ENCODE assay signal across 12 cellular contexts in genomic region chr2:6353669-6354068, GRCh38.
DNase-seq lines count a peak whose midpoint lies in the region; ATAC-seq and TF ChIP-seq lines count a peak whose summit lies in the region.
"Had no signal": no experiment of that assay in that cellular context is flagged by ENCODE, and none has a peak within 500 bp of the region (broad histone marks: within the 10 kb centered on the region; RNA-seq: fewer than 3 reads in every experiment).

No MANE protein-coding gene starts in this region.

- H3K27me3 ChIP-seq in OCI-LY1 (ENCODE audit: insufficient read depth, low read length) (no peaks in the 10 kb centered on the region), colonic mucosa (no peaks in the 10 kb centered on the region)

- H3K4me1 ChIP-seq in OCI-LY1 (ENCODE audit: insufficient read depth, low read length, severe bottlenecking) (peaks cover 69% of the 10 kb centered on the region), colonic mucosa (no peaks in the 10 kb centered on the region)

- H3K4me3 ChIP-seq in OCI-LY1 (ENCODE audit: low read depth, low read length, poor library complexity, severe bottlenecking) = no peak overlapping the region
- H3K4me3 ChIP-seq in colonic mucosa = no peak overlapping the region

- peak overlapping the region; percentile 94 for H3K27ac ChIP-seq in OCI-LY1 (ENCODE audit: low read depth, low read length, poor library complexity, severe bottlenecking)
- no peak overlapping the region for H3K27ac ChIP-seq in colonic mucosa
- H3K27ac ChIP-seq: HL-60 had no signal

- H3K36me3 ChIP-seq in OCI-LY1 (ENCODE audit: insufficient read depth, low read length) = peaks cover 9% of the 10 kb centered on the region; the same call in 1 of the 2 replicates
- no peaks in the 10 kb centered on the region for H3K36me3 ChIP-seq in colonic mucosa

- no peaks in the 10 kb centered on the region for H3K27me3 Mint-ChIP-seq in Calu3 (ENCODE audit: unreplicated experiment)
- H3K27me3 Mint-ChIP-seq: stimulated activated naive CD8-positive, alpha-beta T cell treated with anti-CD3 and anti-CD28 coated beads, Interleukin-15, Interleukin-2, amounts not matched to agents 100 ng/mL and 50 ng/mL, for 24 hours; T-cell had no signal

- H3K4me1 Mint-ChIP-seq in Calu3 (ENCODE audit: low read depth, unreplicated experiment) = no peaks in the 10 kb centered on the region

- intact Hi-C loops in colonic mucosa (cut with DNase I) = loop anchor here (5.0 kb wide), 1 partner anchor 419 kb away; no protein-coding TSS in a partner anchor
- intact Hi-C loops in Calu3 (cut with micrococcal nuclease; ENCODE audit: unreplicated experiment) = loop anchor here (2.0 kb wide), 2 partner anchors 173 to 419 kb away; no protein-coding TSS in a partner anchor

- no peak overlapping the region for H2AFZ ChIP-seq in OCI-LY1 (ENCODE audit: low read length)

- no peaks in the 10 kb centered on the region for H3K9me2 ChIP-seq in OCI-LY1 (ENCODE audit: low read depth, low read length)

- ATAC-seq in GM18498 (IDR thresholded peaks at IDR 0.05; ENCODE audit: unreplicated experiment) (peak; percentile 56), GM21360 (IDR thresholded peaks at IDR 0.05; ENCODE audit: unreplicated experiment) (peak; percentile 68), HG03025 (IDR thresholded peaks at IDR 0.05; ENCODE audit: low FRiP score, unreplicated experiment) (peak; percentile 66)
- ATAC-seq: T-cell had no signal

- no peak overlapping the region for H3K27ac Mint-ChIP-seq in Calu3 (ENCODE audit: unreplicated experiment)
- H3K27ac Mint-ChIP-seq: nephron; stimulated activated naive CD8-positive, alpha-beta T cell treated with anti-CD3 and anti-CD28 coated beads, Interleukin-15, Interleukin-2, amounts not matched to agents 100 ng/mL and 50 ng/mL, for 24 hours; T-cell had no signal

- DNase-seq in colonic mucosa (no peak), hepatic stellate cell (ENCODE audit: low spot score) (no peak), AG08395 (ENCODE audit: low spot score) (no peak), Calu3 (no peak)
- DNase-seq: T-cell had no signal

- TF ChIP-seq CTCF in OCI-LY1 (IDR thresholded peaks at IDR 0.05; ENCODE audit: low read length) (no peak), colonic mucosa (IDR thresholded peaks at IDR 0.05) (no peak), Calu3 (IDR thresholded peaks at IDR 0.05; ENCODE audit: unreplicated experiment) (no peak)

- no peak overlapping the region for H3K4me3 Mint-ChIP-seq in Calu3 (ENCODE audit: low read depth, unreplicated experiment)
- H3K4me3 Mint-ChIP-seq: nephron; stimulated activated naive CD8-positive, alpha-beta T cell treated with anti-CD3 and anti-CD28 coated beads, Interleukin-15, Interleukin-2, amounts not matched to agents 100 ng/mL and 50 ng/mL, for 24 hours; T-cell had no signal

- CTCF ChIA-PET in Calu3 (lab: Charles Lee) = no interaction called here

- peak overlapping the region; percentile 31 for H3K4me2 ChIP-seq in OCI-LY1 (ENCODE audit: low read length)

- H3K79me2 ChIP-seq in OCI-LY1 (ENCODE audit: insufficient read depth, low read length) = no peaks in the 10 kb centered on the region

- H3K36me3 Mint-ChIP-seq in Calu3 (ENCODE audit: insufficient read depth, unreplicated experiment) = no peaks in the 10 kb centered on the region
- H3K36me3 Mint-ChIP-seq: T-cell had no signal

- H3F3A ChIP-seq in OCI-LY1 (ENCODE audit: insufficient read depth, low read length) = no peaks in the 10 kb centered on the region

- no peaks in the 10 kb centered on the region for H4K20me1 ChIP-seq in OCI-LY1 (ENCODE audit: insufficient read depth, low read length)

- H3K9ac ChIP-seq in OCI-LY1 (ENCODE audit: low read length) = peak overlapping the region; percentile 48
- no peak overlapping the region for H3K9ac ChIP-seq in colonic mucosa (ENCODE audit: low read depth in 2 of 2, low read length in 2 of 2)

- peaks cover 6% of the 10 kb centered on the region for H3K9me3 Mint-ChIP-seq in Calu3 (ENCODE audit: low read depth, unreplicated experiment)
- H3K9me3 Mint-ChIP-seq: nephron; stimulated activated naive CD8-positive, alpha-beta T cell treated with anti-CD3 and anti-CD28 coated beads, Interleukin-15, Interleukin-2, amounts not matched to agents 100 ng/mL and 50 ng/mL, for 24 hours had no signal

- H3K9me3 ChIP-seq in OCI-LY1 (ENCODE audit: low read length) (peaks cover 8% of the 10 kb centered on the region), colonic mucosa (no peaks in the 10 kb centered on the region)

- BruUV-seq in Calu3 (replicated peaks; lab: Mats Ljungman, UMichigan) = no TSS peak
